In genomic region chr4:113080050-113080449, GRCh38 we compare ENCODE assay signal across 11 cellular contexts. TPM values are rescaled to one million over a fixed set of nuclear protein-coding genes. Genes with fewer than 3 reads are reported as not detected.
DNase-seq lines count a peak whose midpoint lies in the region; ATAC-seq and TF ChIP-seq lines count a peak whose summit lies in the region.
"Had no signal": no experiment of that assay in that cellular context is flagged by ENCODE, and none has a peak within 500 bp of the region (broad histone marks: within the 10 kb centered on the region; RNA-seq: fewer than 3 reads in every experiment).

No MANE protein-coding gene starts in this region.

- H3K4me1 Mint-ChIP-seq in brain: peaks cover 55% of the 10 kb centered on the region
- H3K4me1 Mint-ChIP-seq: CD8-positive, alpha-beta memory T cell had no signal

- H3K4me3 ChIP-seq in mesenchymal stem cell (ENCODE audit: insufficient read depth in 1 of 2, low read depth in 1 of 2, low read length in 2 of 2) (no peak overlapping the region), ovary (no peak overlapping the region), tibial artery (no peak overlapping the region)

- H2AFZ ChIP-seq in mesenchymal stem cell (ENCODE audit: low read depth, low read length): no peak overlapping the region

- no peak for TF ChIP-seq EP300 in ovary (IDR thresholded peaks at IDR 0.05)

- H3K4me1 ChIP-seq in mesenchymal stem cell (ENCODE audit: control insufficient read depth, insufficient read depth, low read depth, low read length): peaks cover 3% of the 10 kb centered on the region
- H3K4me1 ChIP-seq in ovary (ENCODE audit: insufficient read depth): peaks cover 4% of the 10 kb centered on the region
- peaks cover 0 to 5% (median 0%) of the 10 kb centered on the region in 4 donors for H3K4me1 ChIP-seq in tibial artery

- H3K27ac Mint-ChIP-seq in brain: peak overlapping the region in 3 of 5 experiments; percentile 9 to 45 (median 29)
- H3K27ac Mint-ChIP-seq: activated naive CD4-positive, alpha-beta T cell treated with anti-CD3 and anti-CD28 coated beads for 36 hours had no signal

- WGBS in mesenchymal stem cell: 96% methylated on average over 8 of the region's 9 CpGs
- 90 to 96% (median 94%) methylated on average over 9 of the region's 9 CpGs for WGBS in ovary, 3 donors

- TF ChIP-seq POLR2A in ovary (IDR thresholded peaks at IDR 0.05): no peak

- DNase-seq in mesenchymal stem cell (peak; percentile 1), ovary (no peak), Kasumi-1 (lab: John Stamatoyannopoulos, UW) (no peak), tibial artery (no peak)
- DNase-seq in activated CD4-positive, alpha-beta T cell treated with anti-CD3 and anti-CD28 coated beads for 1 hour: no peak
- DNase-seq: activated naive CD4-positive, alpha-beta T cell treated with anti-CD3 and anti-CD28 coated beads for 36 hours; CD8-positive, alpha-beta memory T cell; NCI-H1105 treated with DMSO at 0.1 percent for 48 hours had no signal

- H3K36me3 Mint-ChIP-seq in brain: peaks cover 27% of the 10 kb centered on the region
- H3K36me3 Mint-ChIP-seq: CD8-positive, alpha-beta memory T cell had no signal

- H3K4me3 Mint-ChIP-seq in brain: no peak overlapping the region
- H3K4me3 Mint-ChIP-seq: activated naive CD4-positive, alpha-beta T cell treated with anti-CD3 and anti-CD28 coated beads for 36 hours; CD8-positive, alpha-beta memory T cell had no signal

- intact Hi-C loops in ovary (cut with DNase I) (no loop called here), tibial artery (cut with DNase I; ENCODE audit: low total_unique reads) (no loop called here)

- no peak overlapping the region for H3K27ac ChIP-seq in mesenchymal stem cell (ENCODE audit: low read length, poor library complexity, severe bottlenecking)
- no peak overlapping the region for H3K27ac ChIP-seq in ovary
- H3K27ac ChIP-seq in tibial artery: no peak overlapping the region

- TF ChIP-seq CTCF in brain (conservative IDR thresholded peaks at IDR 0.05) (no peak), ovary (IDR thresholded peaks at IDR 0.05) (no peak), tibial artery (IDR thresholded peaks at IDR 0.05) (no peak)

- H3K18ac ChIP-seq in mesenchymal stem cell (ENCODE audit: low read depth in 1 of 2, low read length in 2 of 2): no peak overlapping the region

- no peak overlapping the region for H2AK5ac ChIP-seq in mesenchymal stem cell (ENCODE audit: low read length, severe bottlenecking)

- no peak overlapping the region for H3K4ac ChIP-seq in mesenchymal stem cell (ENCODE audit: low read depth in 1 of 2, low read length in 2 of 2)

- H3K23ac ChIP-seq in mesenchymal stem cell (ENCODE audit: low read length in 2 of 2): no peak overlapping the region

- H3K27me3 ChIP-seq in mesenchymal stem cell (ENCODE audit: control insufficient read depth in 1 of 2, insufficient read depth in 1 of 2, low read length in 2 of 2) (no peaks in the 10 kb centered on the region), ovary (no peaks in the 10 kb centered on the region), tibial artery (no peaks in the 10 kb centered on the region)

- ATAC-seq in GM18517 (IDR thresholded peaks at IDR 0.05; ENCODE audit: unreplicated experiment): peak; percentile 76
- ATAC-seq in HG03139 (IDR thresholded peaks at IDR 0.05; ENCODE audit: unreplicated experiment): peak; percentile 73

- H2BK5ac ChIP-seq in mesenchymal stem cell (ENCODE audit: low read depth, low read length, poor library complexity, severe bottlenecking): no peak overlapping the region

- H3K4me2 ChIP-seq in mesenchymal stem cell (ENCODE audit: low read length, poor library complexity, severe bottlenecking): no peak overlapping the region

- H2BK120ac ChIP-seq in mesenchymal stem cell (ENCODE audit: low read depth, low read length): no peak overlapping the region

- H3K9me3 ChIP-seq in mesenchymal stem cell (ENCODE audit: control insufficient read depth, low read length) (no peaks in the 10 kb centered on the region), ovary (no peaks in the 10 kb centered on the region), tibial artery (no peaks in the 10 kb centered on the region)

- H3K36me3 ChIP-seq in mesenchymal stem cell (ENCODE audit: control insufficient read depth in 1 of 2, insufficient read depth in 2 of 2, low read depth in 1 of 2, low read length in 2 of 2) (no peaks in the 10 kb centered on the region), ovary (no peaks in the 10 kb centered on the region), tibial artery (no peaks in the 10 kb centered on the region)

- no peaks in the 10 kb centered on the region for H3K9me3 Mint-ChIP-seq in brain
- H3K9me3 Mint-ChIP-seq: activated naive CD4-positive, alpha-beta T cell treated with anti-CD3 and anti-CD28 coated beads for 36 hours had no signal

- no peak overlapping the region for H3K9ac ChIP-seq in mesenchymal stem cell (ENCODE audit: low read length)

- no peak overlapping the region for H4K8ac ChIP-seq in mesenchymal stem cell (ENCODE audit: low read length)

- H2BK12ac ChIP-seq in mesenchymal stem cell (ENCODE audit: low read length in 2 of 2): no peak overlapping the region

- H3K14ac ChIP-seq in mesenchymal stem cell (ENCODE audit: low read length in 2 of 2): no peak overlapping the region

- no peak overlapping the region for H2BK15ac ChIP-seq in mesenchymal stem cell (ENCODE audit: low read depth, poor library complexity, severe bottlenecking)

- no peaks in the 10 kb centered on the region for H3K27me3 Mint-ChIP-seq in brain
- H3K27me3 Mint-ChIP-seq: CD8-positive, alpha-beta memory T cell had no signal

- H3K79me1 ChIP-seq in mesenchymal stem cell (replicated peaks; ENCODE audit: low read length, poor library complexity, severe bottlenecking): no peaks in the 10 kb centered on the region

- no peak overlapping the region for H4K91ac ChIP-seq in mesenchymal stem cell (ENCODE audit: low read length)

RNA-seq across cellular contexts. Expression of gene ANK2, which starts 30.6 kb away (rescaled TPM):
- 27.1 TPM for polyA plus RNA-seq in brain (ENCODE audit: insufficient read depth, low read depth, low replicate concordance)
- 13.8 TPM for polyA plus RNA-seq in mesenchymal stem cell (2013, experiment 1 of 2)
- 13.4 TPM for polyA plus RNA-seq in mesenchymal stem cell (2013, experiment 2 of 2)
- 100 to 1,000 TPM in 2 of 7 donors, 10 to 100 TPM in 5; 41.1 to 120 (median 76.9) TPM for total RNA-seq in ovary
- 10 to 100 TPM; 26.4 to 60.0 TPM for polyA plus RNA-seq in ovary
- polyA plus RNA-seq: CD8-positive, alpha-beta memory T cell had no signal
